ENCODE assay signal across 25 cellular contexts in genomic region chr11:76846441-76846840, GRCh38. TPM values are rescaled to one million over a fixed set of nuclear protein-coding genes. Genes with fewer than 3 reads are reported as not detected.
A peak's percentile ranks its signal among the peaks of the same experiment; 100 is the strongest.
DNase-seq lines count a peak whose midpoint lies in the region; ATAC-seq, FAIRE-seq and TF ChIP-seq lines count a peak whose summit lies in the region.
"Had no signal": no experiment of that assay in that cellular context is flagged by ENCODE, and none has a peak within 500 bp of the region (broad histone marks: within the 10 kb centered on the region; RNA-seq: fewer than 3 reads in every experiment).

No MANE protein-coding gene starts in this region.

- in situ Hi-C loops in K562 (cut with MboI) = no loop called here

- TF ChIP-seq RAD21 in K562 (CRISPR knock-in tag; conservative IDR thresholded peaks at IDR 0.05 in 1 of 2, IDR thresholded peaks at IDR 0.05 in 1 of 2) = no peak

- ATAC-seq in K562 (no peak), left colon (peak; percentile 58), HG03521 (IDR thresholded peaks at IDR 0.05; ENCODE audit: unreplicated experiment) (no peak)
- no peak for ATAC-seq in stimulated activated effector memory CD8-positive, alpha-beta T cell treated with anti-CD3 and anti-CD28 coated beads, Interleukin-12 subunit alpha, Interleukin-12 subunit beta, amount 100 ng/mL, for 72 hours

- no peak for TF ChIP-seq POLR2A in K562 (conservative IDR thresholded peaks at IDR 0.05)

- no peak for DNase-seq in HEK293T (ENCODE audit: extremely low spot score)
- DNase-seq in K562 (ENCODE audit: extremely low read depth in 1 of 4, low spot score in 3 of 4) = no peak
- no peak for DNase-seq in left colon
- DNase-seq in osteoblast (ENCODE audit: insufficient read length, low spot score, missing footprints) = peak; percentile 63
- DNase-seq in HFFc6 = no peak
- DNase-seq in stimulated activated effector memory CD8-positive, alpha-beta T cell treated with anti-CD3 and anti-CD28 coated beads, Interleukin-12 subunit alpha, Interleukin-12 subunit beta, amount 100 ng/mL, for 72 hours (ENCODE audit: low spot score in 2 of 2) = no peak
- no peak for DNase-seq in dermis blood vessel endothelial cell
- DNase-seq: 8988T; ACHN; BE2C; C1 segment of cervical spinal cord; CD4-positive, alpha-beta memory T cell; CD4-positive, CD25-positive, alpha-beta regulatory T cell; CD8-positive, alpha-beta memory T cell; COR-L47; DMS79 treated with DMSO at 0.1 percent for 48 hours; GF-D8 had no signal

- no peaks in the 10 kb centered on the region for H3K9me3 ChIP-seq in K562 (replicated peaks; ENCODE audit: control insufficient read depth, insufficient read depth, low read depth, low read length)
- no peaks in the 10 kb centered on the region for H3K9me3 ChIP-seq in osteoblast (ENCODE audit: low read depth, low read length)
- H3K9me3 ChIP-seq: BE2C, BLaER1 had no signal

- peaks cover 17% of the 10 kb centered on the region for H3K27me3 Mint-ChIP-seq in HFFc6 (ENCODE audit: insufficient read depth)

- H3K27me3 ChIP-seq in K562 (ENCODE audit: control insufficient read depth in 2 of 2, insufficient read depth in 2 of 2, low read length in 2 of 2) (no peaks in the 10 kb centered on the region), osteoblast (ENCODE audit: insufficient read depth, low read length) (peaks cover 31% of the 10 kb centered on the region)
- H3K27me3 ChIP-seq: BE2C, BLaER1 had no signal

- H3K9me3 Mint-ChIP-seq in HFFc6 = peaks cover 4% of the 10 kb centered on the region; the same call in 1 of the 2 replicates
- H3K9me3 Mint-ChIP-seq in stimulated activated effector memory CD8-positive, alpha-beta T cell treated with anti-CD3 and anti-CD28 coated beads, Interleukin-12 subunit alpha, Interleukin-12 subunit beta, amount 100 ng/mL, for 72 hours = no peaks in the 10 kb centered on the region
- H3K9me3 Mint-ChIP-seq: CD8-positive, alpha-beta memory T cell had no signal

- intact Hi-C loops in K562 (cut with micrococcal nuclease) (no loop called here), left colon (cut with DNase I, micrococcal nuclease) (no loop called here)

- no peaks in the 10 kb centered on the region for H3K4me1 Mint-ChIP-seq in HFFc6 (ENCODE audit: low read depth)
- H3K4me1 Mint-ChIP-seq in stimulated activated effector memory CD8-positive, alpha-beta T cell treated with anti-CD3 and anti-CD28 coated beads, Interleukin-12 subunit alpha, Interleukin-12 subunit beta, amount 100 ng/mL, for 72 hours = no peaks in the 10 kb centered on the region
- H3K4me1 Mint-ChIP-seq: CD4-positive, alpha-beta memory T cell; CD4-positive, CD25-positive, alpha-beta regulatory T cell; CD8-positive, alpha-beta memory T cell had no signal

- 50% methylated on average over 3 of the region's 3 CpGs for WGBS in K562 (ENCODE audit: insufficient coverage, low coverage, missing lambda C conversion rate)

- no peaks in the 10 kb centered on the region for H3K36me3 Mint-ChIP-seq in HFFc6 (ENCODE audit: low read depth)
- no peaks in the 10 kb centered on the region for H3K36me3 Mint-ChIP-seq in stimulated activated effector memory CD8-positive, alpha-beta T cell treated with anti-CD3 and anti-CD28 coated beads, Interleukin-12 subunit alpha, Interleukin-12 subunit beta, amount 100 ng/mL, for 72 hours
- H3K36me3 Mint-ChIP-seq: CD14-positive monocyte; CD4-positive, alpha-beta memory T cell; CD4-positive, CD25-positive, alpha-beta regulatory T cell; CD8-positive, alpha-beta memory T cell had no signal

- H3K79me2 ChIP-seq in K562 (ENCODE audit: control insufficient read depth, insufficient read depth, low read length) = no peaks in the 10 kb centered on the region
- H3K79me2 ChIP-seq in osteoblast (ENCODE audit: insufficient read depth, low read length) = no peaks in the 10 kb centered on the region

- no peak overlapping the region for H3K4me2 ChIP-seq in K562 (ENCODE audit: insufficient read depth, low read length)
- H3K4me2 ChIP-seq in osteoblast (ENCODE audit: insufficient read depth, low read length) = no peak overlapping the region
- H3K4me2 ChIP-seq: BLaER1 had no signal

- H3K27ac ChIP-seq in K562 (ENCODE audit: extremely low read depth, low read depth, low read length) (no peak overlapping the region), osteoblast (ENCODE audit: low read depth, low read length) (no peak overlapping the region)
- H3K27ac ChIP-seq: BLaER1 had no signal

- H3K4me3 ChIP-seq in K562 (no peak overlapping the region), osteoblast (ENCODE audit: insufficient read depth, low read length) (no peak overlapping the region)
- H3K4me3 ChIP-seq: BLaER1 had no signal

- TF ChIP-seq CTCF in K562 (IDR thresholded peaks at IDR 0.05 in 2 of 3, conservative IDR thresholded peaks at IDR 0.05 in 1 of 3; ENCODE audit: insufficient read depth in 2 of 3, low read depth in 1 of 3, low read length in 3 of 3) = no peak
- TF ChIP-seq CTCF in osteoblast (IDR thresholded peaks at IDR 0.05; ENCODE audit: extremely low read depth, low read depth, low read length) = no peak
- no peak for TF ChIP-seq CTCF in HFFc6 (IDR thresholded peaks at IDR 0.05)

- TF ChIP-seq EP300 in K562 (IDR thresholded peaks at IDR 0.05; ENCODE audit: low read length) = no peak

- H4K20me1 ChIP-seq in K562 (replicated peaks; ENCODE audit: control insufficient read depth, insufficient read depth, low read length) (no peaks in the 10 kb centered on the region), osteoblast (ENCODE audit: insufficient read depth, low read length) (no peaks in the 10 kb centered on the region)
- H4K20me1 ChIP-seq: BLaER1 had no signal

- no peaks in the 10 kb centered on the region for H3K36me3 ChIP-seq in K562 (ENCODE audit: control insufficient read depth, insufficient read depth, low read length)
- H3K36me3 ChIP-seq in osteoblast (ENCODE audit: insufficient read depth, low read length) = no peaks in the 10 kb centered on the region
- H3K36me3 ChIP-seq: BE2C, BLaER1 had no signal

- no peak overlapping the region for H2AFZ ChIP-seq in K562 (ENCODE audit: low read depth, low read length)
- H2AFZ ChIP-seq in osteoblast (ENCODE audit: low read length) = no peak overlapping the region

- CTCF ChIA-PET in HEK293T (lab: Yijun Ruan, JAX) = no interaction called here
- CTCF ChIA-PET in K562 (lab: Yijun Ruan, JAX; ENCODE audit: low intra/inter-chr PET ratio) = no interaction called here

- POLR2A ChIA-PET in HEK293T (lab: Yijun Ruan, JAX) (no interaction called here), K562 (lab: Yijun Ruan, JAX) (no interaction called here)

- H3K4me1 ChIP-seq in K562 (replicated peaks in 1 of 2; ENCODE audit: control insufficient read depth in 2 of 2, insufficient read depth in 2 of 2, low read length in 2 of 2) (peaks cover 9 to 15% of the 10 kb centered on the region in 2 experiments; a peak in 4 of 5 replicates), osteoblast (ENCODE audit: insufficient read depth, low read length) (no peaks in the 10 kb centered on the region)
- H3K4me1 ChIP-seq: BE2C, BLaER1 had no signal

- no peaks in the 10 kb centered on the region for H3K9me1 ChIP-seq in K562 (ENCODE audit: control insufficient read depth, insufficient read depth, low read length)

- no TSS peak for BruUV-seq in K562 (replicated peaks; lab: Mats Ljungman, UMichigan)

- H3K27ac Mint-ChIP-seq in HFFc6 = no peak overlapping the region
- H3K27ac Mint-ChIP-seq in stimulated activated effector memory CD8-positive, alpha-beta T cell treated with anti-CD3 and anti-CD28 coated beads, Interleukin-12 subunit alpha, Interleukin-12 subunit beta, amount 100 ng/mL, for 72 hours = no peak overlapping the region
- H3K27ac Mint-ChIP-seq: CD14-positive monocyte; CD4-positive, alpha-beta memory T cell; CD4-positive, CD25-positive, alpha-beta regulatory T cell had no signal

- no peak for FAIRE-seq in K562 (lab: Jason Lieb, UNC)
- FAIRE-seq: A204.1, D721Med, G401.6, GM12891, GM19239 had no signal

- H3K9ac ChIP-seq in K562 (ENCODE audit: insufficient read depth in 1 of 2, low read depth in 2 of 2, low read length in 2 of 2) = no peak overlapping the region
- H3K9ac ChIP-seq: BLaER1 had no signal

- no peak overlapping the region for H3K4me3 Mint-ChIP-seq in HFFc6
- no peak overlapping the region for H3K4me3 Mint-ChIP-seq in stimulated activated effector memory CD8-positive, alpha-beta T cell treated with anti-CD3 and anti-CD28 coated beads, Interleukin-12 subunit alpha, Interleukin-12 subunit beta, amount 100 ng/mL, for 72 hours
- H3K4me3 Mint-ChIP-seq: CD14-positive monocyte; CD4-positive, alpha-beta memory T cell; CD4-positive, CD25-positive, alpha-beta regulatory T cell; CD8-positive, alpha-beta memory T cell had no signal

TF ChIP-seq in HEK293T, 16 proteins besides CTCF, POLR2A, EP300 and RAD21 (continues in another document):
- no peak for TF ChIP-seq ELF4 (IDR thresholded peaks at IDR 0.05)

TF ChIP-seq in K562, 482 proteins besides CTCF, POLR2A, EP300 and RAD21:
- TF ChIP-seq MEIS2 (IDR thresholded peaks at IDR 0.05; ENCODE audit: partially characterized antibody) (peak; percentile 5), PHF21A (IDR thresholded peaks at IDR 0.05; ENCODE audit: borderline replicate concordance, low read depth) (no peak)

RNA-seq across cellular contexts. Expression of gene ACER3, which starts 14.3 kb away (rescaled TPM):
- 28.7 and 32.1 TPM in 2 replicates for total RNA-seq in K562 (2011; cell fraction: chromatin; rRNA removed; ENCODE audit: low replicate concordance)
- 16.7 and 18.3 TPM in 2 replicates for total RNA-seq in K562 (2011; cell fraction: nucleolus; rRNA removed)
- total RNA-seq in K562 (2011; cell fraction: nucleoplasm; rRNA removed) = 17.2 and 24.5 TPM in 2 replicates
- total RNA-seq in K562 (2014; rRNA removed) (5.6 and 7.5 TPM in 2 replicates), K562 (2014; rRNA removed; fragmentation: Illumina TruSeq; extraction: Trizol) (9.5 and 13.3 TPM in 2 replicates), K562 (2015; rRNA removed; fragmentation: Illumina TruSeq; extraction: Trizol) (8.6 and 10.3 TPM in 2 replicates), K562 (2021) (10.5 and 13.1 TPM in 2 replicates), left colon (10 to 100 TPM; 38.9 to 55.5 TPM), osteoblast (9.8 and 11.2 TPM in 2 replicates), dermis blood vessel endothelial cell (22.8 and 30.1 TPM in 2 replicates)
- polyA plus RNA-seq in K562 (2011; rRNA removed) (18.7 and 23.8 TPM in 2 replicates), K562 (2014; fragmentation: Illumina TruSeq; extraction: Trizol) (8.2 and 11.3 TPM in 2 replicates), K562 (2014; fragmentation: Nextera tagmentation; extraction: Ambion mirVana) (1 to 10 TPM; 2.0 to 3.0 TPM), K562 (2014; rRNA removed) (6.1 and 6.2 TPM in 2 replicates)
- 6.5 and 9.3 TPM in 2 replicates for polyA plus RNA-seq in K562 (2011; cell fraction: cytosol; rRNA removed)
- 11.8 and 12.2 TPM in 2 replicates for polyA plus RNA-seq in K562 (2011; cell fraction: nucleus; rRNA removed)
- polyA plus RNA-seq in K562 (2012) = 6.9 and 7.1 TPM in 2 replicates
- 21.6 and 23.6 TPM in 2 replicates for polyA minus RNA-seq in K562 (2011; rRNA and poly(A)+ RNA removed)
- 5.0 and 5.7 TPM in 2 replicates for polyA minus RNA-seq in K562 (2011; cell fraction: cytosol; rRNA and poly(A)+ RNA removed)
- 14.5 and 14.7 TPM in 2 replicates for polyA minus RNA-seq in K562 (2011; cell fraction: nucleus; rRNA and poly(A)+ RNA removed)
- total RNA-seq in HFFc6 (2021; fragmentation: NEBNext Ultra II Directional; extraction: Animal tissue kit (Norgen Biotek cat#: 25700)) = 10 to 100 TPM; 13.9 to 18.2 (median 15.3) TPM
